ENCODE assay signal across 1 cellular context in the genomic region with DNA sequence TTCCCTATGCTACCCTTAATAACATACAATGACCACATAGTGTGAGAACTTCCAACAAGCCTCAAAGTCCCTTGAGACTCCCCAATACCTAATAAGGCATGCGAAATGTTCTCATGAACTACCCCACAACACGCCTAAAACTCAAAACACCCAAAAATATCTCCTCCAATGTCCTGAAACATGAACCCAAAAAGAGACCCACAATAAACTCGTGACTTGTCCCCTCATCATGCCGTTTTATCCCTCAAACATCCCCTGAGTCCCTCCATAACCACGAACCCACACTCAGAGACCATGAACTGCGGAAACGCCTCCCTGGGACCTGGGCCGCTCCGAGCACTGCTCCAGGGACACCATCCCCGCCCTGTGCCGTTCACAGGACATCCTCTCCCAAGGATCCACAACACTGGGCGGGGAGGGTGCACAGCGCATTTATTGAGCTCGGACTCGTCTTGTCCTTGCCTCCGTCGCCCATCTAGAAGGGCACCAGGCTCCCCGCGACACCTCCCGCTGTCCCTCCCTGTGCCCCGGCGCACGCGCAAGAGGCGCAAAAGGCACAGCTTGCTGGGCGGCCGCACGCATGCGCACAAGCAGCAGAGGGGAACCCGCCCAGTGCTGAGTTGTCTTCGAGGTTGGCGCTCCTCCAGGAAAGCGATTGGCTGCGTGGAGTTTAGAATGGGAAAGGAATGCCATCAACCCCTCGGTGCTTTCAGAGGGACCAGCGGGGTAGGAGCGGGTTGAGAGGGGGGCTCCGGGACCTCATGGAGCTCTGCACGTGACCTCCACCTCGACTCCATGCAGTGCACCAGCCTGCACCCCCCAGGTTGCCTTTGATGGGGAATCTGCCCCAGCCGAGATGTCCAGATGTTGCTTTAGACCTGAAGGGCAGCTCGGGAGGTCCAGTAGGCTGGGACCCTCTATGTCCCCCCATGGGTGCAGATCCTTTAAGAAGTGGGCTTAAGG.
TF ChIP-seq lines count a peak whose summit lies in the region.

No MANE protein-coding gene starts in this region.

TF ChIP-seq in K562, 482 proteins besides CTCF, POLR2A, EP300 and RAD21 (continued from another document and continues in another):
- TF ChIP-seq, protein P1, sequence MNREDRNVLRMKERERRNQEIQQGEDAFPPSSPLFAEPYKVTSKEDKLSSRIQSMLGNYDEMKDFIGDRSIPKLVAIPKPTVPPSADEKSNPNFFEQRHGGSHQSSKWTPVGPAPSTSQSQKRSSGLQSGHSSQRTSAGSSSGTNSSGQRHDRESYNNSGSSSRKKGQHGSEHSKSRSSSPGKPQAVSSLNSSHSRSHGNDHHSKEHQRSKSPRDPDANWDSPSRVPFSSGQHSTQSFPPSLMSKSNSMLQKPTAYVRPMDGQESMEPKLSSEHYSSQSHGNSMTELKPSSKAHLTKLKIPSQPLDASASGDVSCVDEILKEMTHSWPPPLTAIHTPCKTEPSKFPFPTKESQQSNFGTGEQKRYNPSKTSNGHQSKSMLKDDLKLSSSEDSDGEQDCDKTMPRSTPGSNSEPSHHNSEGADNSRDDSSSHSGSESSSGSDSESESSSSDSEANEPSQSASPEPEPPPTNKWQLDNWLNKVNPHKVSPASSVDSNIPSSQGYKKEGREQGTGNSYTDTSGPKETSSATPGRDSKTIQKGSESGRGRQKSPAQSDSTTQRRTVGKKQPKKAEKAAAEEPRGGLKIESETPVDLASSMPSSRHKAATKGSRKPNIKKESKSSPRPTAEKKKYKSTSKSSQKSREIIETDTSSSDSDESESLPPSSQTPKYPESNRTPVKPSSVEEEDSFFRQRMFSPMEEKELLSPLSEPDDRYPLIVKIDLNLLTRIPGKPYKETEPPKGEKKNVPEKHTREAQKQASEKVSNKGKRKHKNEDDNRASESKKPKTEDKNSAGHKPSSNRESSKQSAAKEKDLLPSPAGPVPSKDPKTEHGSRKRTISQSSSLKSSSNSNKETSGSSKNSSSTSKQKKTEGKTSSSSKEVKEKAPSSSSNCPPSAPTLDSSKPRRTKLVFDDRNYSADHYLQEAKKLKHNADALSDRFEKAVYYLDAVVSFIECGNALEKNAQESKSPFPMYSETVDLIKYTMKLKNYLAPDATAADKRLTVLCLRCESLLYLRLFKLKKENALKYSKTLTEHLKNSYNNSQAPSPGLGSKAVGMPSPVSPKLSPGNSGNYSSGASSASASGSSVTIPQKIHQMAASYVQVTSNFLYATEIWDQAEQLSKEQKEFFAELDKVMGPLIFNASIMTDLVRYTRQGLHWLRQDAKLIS (CRISPR knock-in tag; IDR thresholded peaks at IDR 0.05), result no peak
- TF ChIP-seq HMG20B (CRISPR knock-in tag; IDR thresholded peaks at IDR 0.05), result no peak
- no peak for TF ChIP-seq EGR1 (conservative IDR thresholded peaks at IDR 0.05)
- peak; percentile 47 to 85; a peak in 3 of 4 replicates for TF ChIP-seq MAZ (CRISPR knock-in tag; conservative IDR thresholded peaks at IDR 0.05 in 1 of 2, IDR thresholded peaks at IDR 0.05 in 1 of 2)
- peak; percentile 35; the same call in 1 of the 2 replicates for TF ChIP-seq TOE1 (IDR thresholded peaks at IDR 0.05; ENCODE audit: borderline replicate concordance)
- no peak for TF ChIP-seq TOE1 (CRISPR knock-in tag; IDR thresholded peaks at IDR 0.05; ENCODE audit: borderline replicate concordance, low read depth)
- TF ChIP-seq MEIS2 (IDR thresholded peaks at IDR 0.05; ENCODE audit: partially characterized antibody), result peak; percentile 99
- no peak for TF ChIP-seq BRD9 (IDR thresholded peaks at IDR 0.05; ENCODE audit: low read depth, partially characterized antibody)
- TF ChIP-seq, protein P2, sequence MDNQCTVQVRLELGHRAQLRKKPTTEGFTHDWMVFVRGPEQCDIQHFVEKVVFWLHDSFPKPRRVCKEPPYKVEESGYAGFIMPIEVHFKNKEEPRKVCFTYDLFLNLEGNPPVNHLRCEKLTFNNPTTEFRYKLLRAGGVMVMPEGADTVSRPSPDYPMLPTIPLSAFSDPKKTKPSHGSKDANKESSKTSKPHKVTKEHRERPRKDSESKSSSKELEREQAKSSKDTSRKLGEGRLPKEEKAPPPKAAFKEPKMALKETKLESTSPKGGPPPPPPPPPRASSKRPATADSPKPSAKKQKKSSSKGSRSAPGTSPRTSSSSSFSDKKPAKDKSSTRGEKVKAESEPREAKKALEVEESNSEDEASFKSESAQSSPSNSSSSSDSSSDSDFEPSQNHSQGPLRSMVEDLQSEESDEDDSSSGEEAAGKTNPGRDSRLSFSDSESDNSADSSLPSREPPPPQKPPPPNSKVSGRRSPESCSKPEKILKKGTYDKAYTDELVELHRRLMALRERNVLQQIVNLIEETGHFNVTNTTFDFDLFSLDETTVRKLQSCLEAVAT (IDR thresholded peaks at IDR 0.05), result 0 out of 4 replicates have a peak, but pooled peaks of 1 of the 2 experiments have one; percentile 71
- TF ChIP-seq E2F3 (CRISPR knock-in tag; IDR thresholded peaks at IDR 0.05), result no peak
- TF ChIP-seq SPI1 (IDR thresholded peaks at IDR 0.05; ENCODE audit: borderline replicate concordance, low read depth, low read length), result no peak
- 0 out of 2 replicates have a peak, but pooled peaks have one; percentile 9 for TF ChIP-seq ZKSCAN1 (IDR thresholded peaks at IDR 0.05; ENCODE audit: low read depth, low read length)
- TF ChIP-seq ATF7 (IDR thresholded peaks at IDR 0.05), result peak; percentile 39; the same call in 1 of the 2 replicates
- no peak for TF ChIP-seq ZNF79 (CRISPR knock-in tag; IDR thresholded peaks at IDR 0.05; ENCODE audit: low read depth)
- TF ChIP-seq NFE2L1 (tag; IDR thresholded peaks at IDR 0.05; ENCODE audit: borderline replicate concordance, low read depth), result no peak
- TF ChIP-seq ZNF23 (CRISPR knock-in tag; IDR thresholded peaks at IDR 0.05), result no peak
- TF ChIP-seq, protein P3, sequence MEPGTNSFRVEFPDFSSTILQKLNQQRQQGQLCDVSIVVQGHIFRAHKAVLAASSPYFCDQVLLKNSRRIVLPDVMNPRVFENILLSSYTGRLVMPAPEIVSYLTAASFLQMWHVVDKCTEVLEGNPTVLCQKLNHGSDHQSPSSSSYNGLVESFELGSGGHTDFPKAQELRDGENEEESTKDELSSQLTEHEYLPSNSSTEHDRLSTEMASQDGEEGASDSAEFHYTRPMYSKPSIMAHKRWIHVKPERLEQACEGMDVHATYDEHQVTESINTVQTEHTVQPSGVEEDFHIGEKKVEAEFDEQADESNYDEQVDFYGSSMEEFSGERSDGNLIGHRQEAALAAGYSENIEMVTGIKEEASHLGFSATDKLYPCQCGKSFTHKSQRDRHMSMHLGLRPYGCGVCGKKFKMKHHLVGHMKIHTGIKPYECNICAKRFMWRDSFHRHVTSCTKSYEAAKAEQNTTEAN (CRISPR knock-in tag; IDR thresholded peaks at IDR 0.05), result no peak
- TF ChIP-seq RFX1 (IDR thresholded peaks at IDR 0.05), result no peak
- TF ChIP-seq, protein P4, sequence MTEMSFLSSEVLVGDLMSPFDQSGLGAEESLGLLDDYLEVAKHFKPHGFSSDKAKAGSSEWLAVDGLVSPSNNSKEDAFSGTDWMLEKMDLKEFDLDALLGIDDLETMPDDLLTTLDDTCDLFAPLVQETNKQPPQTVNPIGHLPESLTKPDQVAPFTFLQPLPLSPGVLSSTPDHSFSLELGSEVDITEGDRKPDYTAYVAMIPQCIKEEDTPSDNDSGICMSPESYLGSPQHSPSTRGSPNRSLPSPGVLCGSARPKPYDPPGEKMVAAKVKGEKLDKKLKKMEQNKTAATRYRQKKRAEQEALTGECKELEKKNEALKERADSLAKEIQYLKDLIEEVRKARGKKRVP (CRISPR knock-in tag; IDR thresholded peaks at IDR 0.05), result no peak
- TF ChIP-seq, protein P5, sequence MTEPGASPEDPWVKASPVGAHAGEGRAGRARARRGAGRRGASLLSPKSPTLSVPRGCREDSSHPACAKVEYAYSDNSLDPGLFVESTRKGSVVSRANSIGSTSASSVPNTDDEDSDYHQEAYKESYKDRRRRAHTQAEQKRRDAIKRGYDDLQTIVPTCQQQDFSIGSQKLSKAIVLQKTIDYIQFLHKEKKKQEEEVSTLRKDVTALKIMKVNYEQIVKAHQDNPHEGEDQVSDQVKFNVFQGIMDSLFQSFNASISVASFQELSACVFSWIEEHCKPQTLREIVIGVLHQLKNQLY (CRISPR knock-in tag; conservative IDR thresholded peaks at IDR 0.05), result no peak
- TF ChIP-seq DMBX1 (CRISPR knock-in tag; IDR thresholded peaks at IDR 0.05; ENCODE audit: borderline replicate concordance), result no peak
- TF ChIP-seq, protein P6, sequence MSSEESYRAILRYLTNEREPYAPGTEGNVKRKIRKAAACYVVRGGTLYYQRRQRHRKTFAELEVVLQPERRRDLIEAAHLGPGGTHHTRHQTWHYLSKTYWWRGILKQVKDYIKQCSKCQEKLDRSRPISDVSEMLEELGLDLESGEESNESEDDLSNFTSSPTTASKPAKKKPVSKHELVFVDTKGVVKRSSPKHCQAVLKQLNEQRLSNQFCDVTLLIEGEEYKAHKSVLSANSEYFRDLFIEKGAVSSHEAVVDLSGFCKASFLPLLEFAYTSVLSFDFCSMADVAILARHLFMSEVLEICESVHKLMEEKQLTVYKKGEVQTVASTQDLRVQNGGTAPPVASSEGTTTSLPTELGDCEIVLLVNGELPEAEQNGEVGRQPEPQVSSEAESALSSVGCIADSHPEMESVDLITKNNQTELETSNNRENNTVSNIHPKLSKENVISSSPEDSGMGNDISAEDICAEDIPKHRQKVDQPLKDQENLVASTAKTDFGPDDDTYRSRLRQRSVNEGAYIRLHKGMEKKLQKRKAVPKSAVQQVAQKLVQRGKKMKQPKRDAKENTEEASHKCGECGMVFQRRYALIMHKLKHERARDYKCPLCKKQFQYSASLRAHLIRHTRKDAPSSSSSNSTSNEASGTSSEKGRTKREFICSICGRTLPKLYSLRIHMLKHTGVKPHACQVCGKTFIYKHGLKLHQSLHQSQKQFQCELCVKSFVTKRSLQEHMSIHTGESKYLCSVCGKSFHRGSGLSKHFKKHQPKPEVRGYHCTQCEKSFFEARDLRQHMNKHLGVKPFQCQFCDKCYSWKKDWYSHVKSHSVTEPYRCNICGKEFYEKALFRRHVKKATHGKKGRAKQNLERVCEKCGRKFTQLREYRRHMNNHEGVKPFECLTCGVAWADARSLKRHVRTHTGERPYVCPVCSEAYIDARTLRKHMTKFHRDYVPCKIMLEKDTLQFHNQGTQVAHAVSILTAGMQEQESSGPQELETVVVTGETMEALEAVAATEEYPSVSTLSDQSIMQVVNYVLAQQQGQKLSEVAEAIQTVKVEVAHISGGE (CRISPR knock-in tag; IDR thresholded peaks at IDR 0.05), result no peak; a peak in 2 of 6 replicates
- no peak for TF ChIP-seq SRSF9 (IDR thresholded peaks at IDR 0.05; ENCODE audit: borderline replicate concordance, low read depth, low read length)
- peak; percentile 97 for TF ChIP-seq POLR2B (IDR thresholded peaks at IDR 0.05; ENCODE audit: low read depth, partially characterized antibody)
- TF ChIP-seq NFATC3 (IDR thresholded peaks at IDR 0.05), result no peak
- peak; percentile 54; the same call in 1 of the 2 replicates for TF ChIP-seq GABPB1 (CRISPR knock-in tag; IDR thresholded peaks at IDR 0.05)
- TF ChIP-seq, protein P7, sequence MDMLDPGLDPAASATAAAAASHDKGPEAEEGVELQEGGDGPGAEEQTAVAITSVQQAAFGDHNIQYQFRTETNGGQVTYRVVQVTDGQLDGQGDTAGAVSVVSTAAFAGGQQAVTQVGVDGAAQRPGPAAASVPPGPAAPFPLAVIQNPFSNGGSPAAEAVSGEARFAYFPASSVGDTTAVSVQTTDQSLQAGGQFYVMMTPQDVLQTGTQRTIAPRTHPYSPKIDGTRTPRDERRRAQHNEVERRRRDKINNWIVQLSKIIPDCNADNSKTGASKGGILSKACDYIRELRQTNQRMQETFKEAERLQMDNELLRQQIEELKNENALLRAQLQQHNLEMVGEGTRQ (CRISPR knock-in tag; IDR thresholded peaks at IDR 0.05), result peak; percentile 50; the same call in 1 of the 2 replicates
- peak; percentile 79 for TF ChIP-seq BHLHE40 (IDR thresholded peaks at IDR 0.05; ENCODE audit: low read length)
- TF ChIP-seq, protein P8, sequence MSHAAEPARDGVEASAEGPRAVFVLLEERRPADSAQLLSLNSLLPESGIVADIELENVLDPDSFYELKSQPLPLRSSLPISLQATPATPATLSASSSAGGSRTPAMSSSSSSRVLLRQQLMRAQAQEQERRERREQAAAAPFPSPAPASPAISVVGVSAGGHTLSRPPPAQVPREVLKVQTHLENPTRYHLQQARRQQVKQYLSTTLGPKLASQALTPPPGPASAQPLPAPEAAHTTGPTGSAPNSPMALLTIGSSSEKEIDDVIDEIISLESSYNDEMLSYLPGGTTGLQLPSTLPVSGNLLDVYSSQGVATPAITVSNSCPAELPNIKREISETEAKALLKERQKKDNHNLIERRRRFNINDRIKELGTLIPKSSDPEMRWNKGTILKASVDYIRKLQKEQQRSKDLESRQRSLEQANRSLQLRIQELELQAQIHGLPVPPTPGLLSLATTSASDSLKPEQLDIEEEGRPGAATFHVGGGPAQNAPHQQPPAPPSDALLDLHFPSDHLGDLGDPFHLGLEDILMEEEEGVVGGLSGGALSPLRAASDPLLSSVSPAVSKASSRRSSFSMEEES (CRISPR knock-in tag; IDR thresholded peaks at IDR 0.05), result peak; percentile 33
- TF ChIP-seq ZNF134 (CRISPR knock-in tag; conservative IDR thresholded peaks at IDR 0.05), result no peak
- peak; percentile 60; the same call in 1 of the 2 replicates for TF ChIP-seq CTBP1 (IDR thresholded peaks at IDR 0.05; ENCODE audit: borderline replicate concordance)
- TF ChIP-seq RCOR1 (IDR thresholded peaks at IDR 0.05; ENCODE audit: borderline replicate concordance in 1 of 2, low read depth in 2 of 2, low read length in 2 of 2), result 0 out of 4 replicates have a peak, but pooled peaks of 1 of the 2 experiments have one; percentile 4
- no peak for TF ChIP-seq ZNF217 (CRISPR knock-in tag; IDR thresholded peaks at IDR 0.05)
- TF ChIP-seq SMAD1 (IDR thresholded peaks at IDR 0.05; ENCODE audit: low read depth, low read length, partially characterized antibody), result no peak
- TF ChIP-seq MTA3 (IDR thresholded peaks at IDR 0.05; ENCODE audit: borderline replicate concordance), result peak; percentile 69; the same call in 1 of the 2 replicates
- no peak for TF ChIP-seq MTF1 (CRISPR knock-in tag; IDR thresholded peaks at IDR 0.05; ENCODE audit: borderline replicate concordance)
- no peak for TF ChIP-seq MYNN (IDR thresholded peaks at IDR 0.05)
- TF ChIP-seq MYNN (CRISPR knock-in tag; IDR thresholded peaks at IDR 0.05), result no peak
- no peak for TF ChIP-seq ZC3H11A (IDR thresholded peaks at IDR 0.05; ENCODE audit: low read depth, low read length)
- TF ChIP-seq, protein P9, sequence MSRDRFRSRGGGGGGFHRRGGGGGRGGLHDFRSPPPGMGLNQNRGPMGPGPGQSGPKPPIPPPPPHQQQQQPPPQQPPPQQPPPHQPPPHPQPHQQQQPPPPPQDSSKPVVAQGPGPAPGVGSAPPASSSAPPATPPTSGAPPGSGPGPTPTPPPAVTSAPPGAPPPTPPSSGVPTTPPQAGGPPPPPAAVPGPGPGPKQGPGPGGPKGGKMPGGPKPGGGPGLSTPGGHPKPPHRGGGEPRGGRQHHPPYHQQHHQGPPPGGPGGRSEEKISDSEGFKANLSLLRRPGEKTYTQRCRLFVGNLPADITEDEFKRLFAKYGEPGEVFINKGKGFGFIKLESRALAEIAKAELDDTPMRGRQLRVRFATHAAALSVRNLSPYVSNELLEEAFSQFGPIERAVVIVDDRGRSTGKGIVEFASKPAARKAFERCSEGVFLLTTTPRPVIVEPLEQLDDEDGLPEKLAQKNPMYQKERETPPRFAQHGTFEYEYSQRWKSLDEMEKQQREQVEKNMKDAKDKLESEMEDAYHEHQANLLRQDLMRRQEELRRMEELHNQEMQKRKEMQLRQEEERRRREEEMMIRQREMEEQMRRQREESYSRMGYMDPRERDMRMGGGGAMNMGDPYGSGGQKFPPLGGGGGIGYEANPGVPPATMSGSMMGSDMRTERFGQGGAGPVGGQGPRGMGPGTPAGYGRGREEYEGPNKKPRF (IDR thresholded peaks at IDR 0.05; ENCODE audit: low read depth, low read length), result no peak
- no peak for TF ChIP-seq MAFK (IDR thresholded peaks at IDR 0.05; ENCODE audit: low read length)
- TF ChIP-seq SETDB1 (IDR thresholded peaks at IDR 0.05; ENCODE audit: low read length), result no peak
- TF ChIP-seq MCM3 (IDR thresholded peaks at IDR 0.05), result no peak
